In genomic region chr15:74543583-74543982, GRCh38 we compare ENCODE assay signal across 9 cellular contexts. TPM values are rescaled to one million over a fixed set of nuclear protein-coding genes. Genes with fewer than 3 reads are reported as not detected.
DNase-seq lines count a peak whose midpoint lies in the region; ATAC-seq and TF ChIP-seq lines count a peak whose summit lies in the region.
"Had no signal": no experiment of that assay in that cellular context is flagged by ENCODE, and none has a peak within 500 bp of the region (broad histone marks: within the 10 kb centered on the region; RNA-seq: fewer than 3 reads in every experiment).

No MANE protein-coding gene starts in this region.

- peaks cover 37% of the 10 kb centered on the region for H3K4me1 ChIP-seq in Panc1 (ENCODE audit: control insufficient read depth, insufficient read depth, low read length)
- peaks cover 9% of the 10 kb centered on the region for H3K4me1 ChIP-seq in prostate gland (replicated peaks)

- ATAC-seq in Panc1 (no peak), HG03139 (IDR thresholded peaks at IDR 0.05; ENCODE audit: unreplicated experiment) (no peak)
- ATAC-seq: gastrocnemius medialis had no signal

- H3K36me3 ChIP-seq in Panc1 (ENCODE audit: control insufficient read depth, insufficient read depth, low read length) = peaks cover 2% of the 10 kb centered on the region; the same call in 1 of the 2 replicates
- no peaks in the 10 kb centered on the region for H3K36me3 ChIP-seq in prostate gland
- H3K36me3 ChIP-seq: gastrocnemius medialis had no signal

- in situ Hi-C loops in Panc1 (cut with HindIII; ENCODE audit: low pct_unique_long_range_greater_than_20kb, low sequenced_read_pairs) (no loop called here), astrocyte of the cerebellum (cut with HindIII; ENCODE audit: low sequenced_read_pairs) (no loop called here)

- POLR2A ChIA-PET in Panc1 (lab: Charles Lee) = no interaction called here

- DNase-seq in Panc1 (ENCODE audit: low read depth, low spot score) (no peak), astrocyte of the cerebellum (ENCODE audit: low read depth) (no peak), progenitor cell of endocrine pancreas (ENCODE audit: low spot score, unreplicated experiment) (no peak), NOMO-1 (lab: John Stamatoyannopoulos, UW; ENCODE audit: unreplicated experiment in 2 of 2) (no peak), Ammon's horn (ENCODE audit: low spot score) (no peak), prostate gland (ENCODE audit: low spot score) (no peak)
- DNase-seq: gastrocnemius medialis had no signal

- no peaks in the 10 kb centered on the region for H3K9me3 ChIP-seq in Panc1 (ENCODE audit: control insufficient read depth, insufficient read depth, low read depth, low read length)
- no peaks in the 10 kb centered on the region for H3K9me3 ChIP-seq in prostate gland
- H3K9me3 ChIP-seq: gastrocnemius medialis had no signal

- H3K27ac ChIP-seq in Panc1 (ENCODE audit: low read length) (no peak overlapping the region), prostate gland (no peak overlapping the region)
- H3K27ac ChIP-seq: gastrocnemius medialis had no signal

- peak overlapping the region; percentile 76 for H3K27ac Mint-ChIP-seq in progenitor cell of endocrine pancreas

- no peak for TF ChIP-seq POLR2A in prostate gland (IDR thresholded peaks at IDR 0.05)

- H3K27me3 ChIP-seq in Panc1 (ENCODE audit: control insufficient read depth, insufficient read depth, low read length) (no peaks in the 10 kb centered on the region), prostate gland (replicated peaks; ENCODE audit: insufficient read depth) (no peaks in the 10 kb centered on the region)
- H3K27me3 ChIP-seq: gastrocnemius medialis had no signal

- no peaks in the 10 kb centered on the region for H3K9me3 Mint-ChIP-seq in progenitor cell of endocrine pancreas (ENCODE audit: low read depth)

- peak; percentile 54 for TF ChIP-seq CTCF in GM12874 (IDR thresholded peaks at IDR 0.05; ENCODE audit: insufficient read depth, low read depth, low read length)
- TF ChIP-seq CTCF in Panc1 (IDR thresholded peaks at IDR 0.05) = peak; percentile 37
- peak; percentile 22 for TF ChIP-seq CTCF in astrocyte of the cerebellum (IDR thresholded peaks at IDR 0.05; ENCODE audit: low read depth, low read length, missing control alignments)
- peak; percentile 46 for TF ChIP-seq CTCF in progenitor cell of endocrine pancreas (IDR thresholded peaks at IDR 0.05; ENCODE audit: unreplicated experiment)
- peak in 2 of 4 experiments; percentile 13 to 15 for TF ChIP-seq CTCF in prostate gland (IDR thresholded peaks at IDR 0.05)

- peaks cover 31% of the 10 kb centered on the region for H3K4me1 Mint-ChIP-seq in progenitor cell of endocrine pancreas (ENCODE audit: low read depth)

- no peaks in the 10 kb centered on the region for H3K27me3 Mint-ChIP-seq in progenitor cell of endocrine pancreas

- H3K36me3 Mint-ChIP-seq in progenitor cell of endocrine pancreas (ENCODE audit: insufficient read depth) = peaks cover 15% of the 10 kb centered on the region

- WGBS in prostate gland = 49% methylated on average over 3 of the region's 3 CpGs

- intact Hi-C loops in Panc1 (cut with micrococcal nuclease; ENCODE audit: unreplicated experiment) = loop anchor here (5.0 kb wide), 1 partner anchor 161 kb away; no protein-coding TSS in a partner anchor
- intact Hi-C loops in prostate gland (cut with DNase I) = loop anchor here (5.0 kb wide), 2 partner anchors 54 to 81 kb away; partner anchors contain the start of gene UBL7

- H3K4me3 ChIP-seq in Panc1 (ENCODE audit: low read depth in 2 of 2, low read length in 2 of 2) (no peak overlapping the region), astrocyte of the cerebellum (ENCODE audit: low read depth, low read length) (no peak overlapping the region), prostate gland (no peak overlapping the region)
- H3K4me3 ChIP-seq: gastrocnemius medialis had no signal

- CTCF ChIA-PET in Panc1 (lab: Charles Lee) = no interaction called here

- BruUV-seq in Panc1 (replicated peaks; lab: Mats Ljungman, UMichigan) = no TSS peak

- peak overlapping the region; percentile 96 for H3K4me3 Mint-ChIP-seq in progenitor cell of endocrine pancreas (ENCODE audit: low read depth)

RNA-seq across cellular contexts. Expression of gene ARID3B, which starts 2.6 kb away (rescaled TPM):
- total RNA-seq in Panc1 (2021; ENCODE audit: unreplicated experiment) = 12.7 TPM
- polyA plus RNA-seq in Panc1 (2012; ENCODE audit: insufficient read length) = 9.6 TPM
- total RNA-seq in progenitor cell of endocrine pancreas = 77.2 and 81.9 TPM in 2 replicates
- 10 to 100 TPM in 1 of 2 donors, 1 to 10 TPM in 1; 5.1 to 36.7 TPM for total RNA-seq in prostate gland
